Comparison of ENCODE assay signal across 33 cellular contexts in the genomic region with DNA sequence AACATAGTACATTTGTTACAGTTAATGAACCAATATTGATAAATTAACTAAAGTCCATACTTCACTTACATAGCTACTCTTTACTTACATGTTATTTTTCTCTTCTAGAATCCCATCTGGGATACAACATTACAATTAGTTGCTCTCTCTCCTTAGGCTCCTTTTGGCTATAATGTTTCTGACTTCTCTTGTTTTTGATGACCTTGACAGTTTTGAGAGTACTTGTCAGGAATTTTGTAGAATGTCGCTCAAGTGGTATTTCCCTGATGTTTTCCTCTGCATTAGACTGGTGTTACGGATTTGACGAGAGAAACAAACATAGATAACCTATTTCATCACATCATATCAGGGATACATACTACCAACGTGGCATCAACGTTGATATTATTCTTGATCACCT.
"Had no signal": no experiment of that assay in that cellular context is flagged by ENCODE, and none has a peak within 500 bp of the region (broad histone marks: within the 10 kb centered on the region; RNA-seq: fewer than 3 reads in every experiment).

No MANE protein-coding gene starts in this region.

- H3K27ac ChIP-seq: adrenal gland, ascending aorta, body of pancreas, brain microvascular endothelial cell, breast epithelium, cardiac muscle cell had no signal

- H3K27me3 ChIP-seq: adrenal gland, ascending aorta, body of pancreas, brain microvascular endothelial cell, breast epithelium, cardiac muscle cell had no signal

- FAIRE-seq: astrocyte, bronchial epithelial cell, colon had no signal

- ATAC-seq: activated naive CD4-positive, alpha-beta T cell treated with anti-CD3 and anti-CD28 coated beads, Interleukin-2, amount 50 U/mL, for 72 hours; activated naive CD8-positive, alpha-beta T cell treated with anti-CD3 and anti-CD28 coated beads, Interleukin-2, amount 50 U/mL, for 24 hours; activated T-cell treated with anti-CD3 and anti-CD28 coated beads, Interleukin-2, amount 50 U/mL, for 4 hours; activated T-cell treated with anti-CD3 and anti-CD28 coated beads, Interleukin-2, amount 50 U/mL, for 72 hours; activated T-helper 17 cell treated with anti-CD3 and anti-CD28 coated beads, Interleukin-2, amount 50 U/mL, for 72 hours; body of pancreas had no signal

- H3K4me3 ChIP-seq: adrenal gland, ascending aorta, body of pancreas, breast epithelium, cardiac muscle cell had no signal

- H3K36me3 ChIP-seq: adrenal gland, ascending aorta, brain microvascular endothelial cell, breast epithelium, cardiac muscle cell had no signal

- H3K9me3 ChIP-seq: adrenal gland, ascending aorta, body of pancreas had no signal

- H3K4me1 ChIP-seq: adrenal gland, ascending aorta, body of pancreas, breast epithelium had no signal

- DNase-seq: activated effector memory CD4-positive, alpha-beta T cell treated with anti-CD3 and anti-CD28 coated beads, Interleukin-2, amount 50 U/mL, for 16 hours; activated effector memory CD4-positive, alpha-beta T cell treated with Interleukin-2 at 50 U/mL for 16 hours; activated gamma-delta T cell; activated gamma-delta T cell treated with Interleukin-2 at 50 U/mL for 16 hours; activated naive CD4-positive, alpha-beta T cell; activated naive CD4-positive, alpha-beta T cell treated with anti-CD3 and anti-CD28 coated beads for 36 hours; activated naive CD4-positive, alpha-beta T cell treated with anti-CD3 and anti-CD28 coated beads, Interleukin-2, amount 10 ng/mL, durations not matched to agents 7 days and 5 days; activated naive CD4-positive, alpha-beta T cell treated with anti-CD3 and anti-CD28 coated beads, Interleukin-2, amount 50 U/mL, for 16 hours; activated naive CD4-positive, alpha-beta T cell treated with Interleukin-2 at 50 U/mL for 16 hours; activated naive CD8-positive, alpha-beta T cell treated with anti-CD3 and anti-CD28 coated beads for 36 hours; activated naive CD8-positive, alpha-beta T cell treated with anti-CD3 and anti-CD28 coated beads, Interleukin-2, amount 10 ng/mL, durations not matched to agents 7 days and 5 days; activated naive CD8-positive, alpha-beta T cell treated with anti-CD3 and anti-CD28 coated beads, Interleukin-2, amount 50 U/mL, for 24 hours; activated T-cell treated with anti-CD3 and anti-CD28 coated beads, Interleukin-2, amount 50 U/mL, for 4 hours; activated T-cell treated with anti-CD3 and anti-CD28 coated beads, Interleukin-2, amount 50 U/mL, for 48 hours; activated T-cell treated with anti-CD3 and anti-CD28 coated beads, Interleukin-2, amount 50 U/mL, for 72 hours; adrenal gland; amniotic stem cell; amygdala; anterior cingulate cortex; aorta; body of pancreas; brain microvascular endothelial cell; caudate nucleus; central memory CD4-positive, alpha-beta T cell; cerebellar nuclear complex had no signal
